In genomic region chr4:23333556-23333945, GRCh38 we compare ENCODE assay signal across 8 cellular contexts.
DNase-seq lines count a peak whose midpoint lies in the region; ATAC-seq and TF ChIP-seq lines count a peak whose summit lies in the region.

No MANE protein-coding gene starts in this region.

- peaks cover 37% of the 10 kb centered on the region for H3K4me1 Mint-ChIP-seq in activated naive CD8-positive, alpha-beta T cell treated with anti-CD3 and anti-CD28 coated beads, Interleukin-2, amount 50 U/mL, for 24 hours
- H3K4me1 Mint-ChIP-seq in endodermal cell = peaks cover 5% of the 10 kb centered on the region

- DNase-seq in Right ventricle myocardium inferior (ENCODE audit: missing footprints) = no peak
- no peak for DNase-seq in left ventricle myocardium inferior
- peak; percentile 54 for DNase-seq in HS-5 (ENCODE audit: low read depth)
- no peak for DNase-seq in activated naive CD8-positive, alpha-beta T cell treated with anti-CD3 and anti-CD28 coated beads, Interleukin-2, amount 50 U/mL, for 24 hours
- DNase-seq in endodermal cell = no peak
- no peak for DNase-seq in BE2C
- DNase-seq in DMS79 (lab: John Stamatoyannopoulos, UW) = no peak

- no peaks in the 10 kb centered on the region for H3K27me3 Mint-ChIP-seq in activated naive CD8-positive, alpha-beta T cell treated with anti-CD3 and anti-CD28 coated beads, Interleukin-2, amount 50 U/mL, for 24 hours
- H3K27me3 Mint-ChIP-seq in endodermal cell (ENCODE audit: insufficient read depth) = no peaks in the 10 kb centered on the region

- H3K4me1 ChIP-seq in left ventricle myocardium inferior = peaks cover 11% of the 10 kb centered on the region
- peaks cover 5 to 9% (median 6%) of the 10 kb centered on the region in 3 donors for H3K4me1 ChIP-seq in skeletal muscle tissue (ENCODE audit: control insufficient read depth in 3 of 3, insufficient read depth in 3 of 3, low read length in 3 of 3)
- no peaks in the 10 kb centered on the region for H3K4me1 ChIP-seq in endodermal cell (ENCODE audit: control insufficient read depth, insufficient read depth, low read length)
- no peaks in the 10 kb centered on the region for H3K4me1 ChIP-seq in BE2C

- H3K9ac ChIP-seq in skeletal muscle tissue (ENCODE audit: low read depth in 1 of 3, low read length in 3 of 3) (no peak overlapping the region), endodermal cell (ENCODE audit: extremely low read depth, low read length, poor library complexity, severe bottlenecking) (no peak overlapping the region)

- H3K27ac ChIP-seq in left ventricle myocardium inferior (replicated peaks) (no peak overlapping the region), skeletal muscle tissue (ENCODE audit: low read depth, low read length) (peak overlapping the region; percentile 52), endodermal cell (ENCODE audit: low read depth, low read length) (no peak overlapping the region)

- H3K4me3 ChIP-seq in left ventricle myocardium inferior (no peak overlapping the region), skeletal muscle tissue (ENCODE audit: low read length in 3 of 3) (peak overlapping the region in 1 of 3 donors; percentile 13), endodermal cell (ENCODE audit: low read length) (no peak overlapping the region), BE2C (ENCODE audit: low read depth, low read length) (no peak overlapping the region)

- no peaks in the 10 kb centered on the region for H3K36me3 Mint-ChIP-seq in activated naive CD8-positive, alpha-beta T cell treated with anti-CD3 and anti-CD28 coated beads, Interleukin-2, amount 50 U/mL, for 24 hours (ENCODE audit: low read depth)
- H3K36me3 Mint-ChIP-seq in endodermal cell (ENCODE audit: low read depth) = no peaks in the 10 kb centered on the region

- H3K36me3 ChIP-seq in left ventricle myocardium inferior (no peaks in the 10 kb centered on the region), skeletal muscle tissue (ENCODE audit: control insufficient read depth in 3 of 3, insufficient read depth in 3 of 3, low read length in 3 of 3) (no peaks in the 10 kb centered on the region), endodermal cell (ENCODE audit: control insufficient read depth, insufficient read depth, low read length) (no peaks in the 10 kb centered on the region), BE2C (no peaks in the 10 kb centered on the region)

- H3K9me3 ChIP-seq in left ventricle myocardium inferior (replicated peaks) = no peaks in the 10 kb centered on the region
- no peaks in the 10 kb centered on the region for H3K9me3 ChIP-seq in skeletal muscle tissue (ENCODE audit: control insufficient read depth in 3 of 3, low read length in 3 of 3)
- H3K9me3 ChIP-seq in endodermal cell (ENCODE audit: control insufficient read depth, low read length) = no peaks in the 10 kb centered on the region
- H3K9me3 ChIP-seq in BE2C = no peaks in the 10 kb centered on the region

- TF ChIP-seq CTCF in left ventricle myocardium inferior (IDR thresholded peaks at IDR 0.05; ENCODE audit: borderline replicate concordance) (no peak), endodermal cell (conservative IDR thresholded peaks at IDR 0.05) (no peak), BE2C (IDR thresholded peaks at IDR 0.05; ENCODE audit: low read depth, low read length) (no peak)

- H3K27me3 ChIP-seq in left ventricle myocardium inferior (ENCODE audit: low read depth) (no peaks in the 10 kb centered on the region), skeletal muscle tissue (ENCODE audit: control insufficient read depth in 3 of 3, insufficient read depth in 3 of 3, low read length in 3 of 3) (no peaks in the 10 kb centered on the region), endodermal cell (ENCODE audit: control insufficient read depth, insufficient read depth, low read length, poor library complexity, severe bottlenecking) (no peaks in the 10 kb centered on the region), BE2C (no peaks in the 10 kb centered on the region)

- 90 to 98% methylated on average over 2 to 4 of the region's 5 CpGs for WGBS in endodermal cell (ENCODE audit: insufficient coverage in 1 of 2, insufficient read length in 1 of 2), 2 experiments

- peak; percentile 77 for ATAC-seq in Right ventricle myocardium inferior
- ATAC-seq in activated naive CD8-positive, alpha-beta T cell treated with anti-CD3 and anti-CD28 coated beads, Interleukin-2, amount 50 U/mL, for 24 hours = peak; percentile 61

- intact Hi-C loops in Right ventricle myocardium inferior (cut with DNase I) (no loop called here), left ventricle myocardium inferior (cut with micrococcal nuclease) (no loop called here)

- peak overlapping the region; percentile 87 for H3K27ac Mint-ChIP-seq in activated naive CD8-positive, alpha-beta T cell treated with anti-CD3 and anti-CD28 coated beads, Interleukin-2, amount 50 U/mL, for 24 hours
- no peak overlapping the region for H3K27ac Mint-ChIP-seq in endodermal cell

- peaks cover 5% of the 10 kb centered on the region for H3K9me3 Mint-ChIP-seq in activated naive CD8-positive, alpha-beta T cell treated with anti-CD3 and anti-CD28 coated beads, Interleukin-2, amount 50 U/mL, for 24 hours
- no peaks in the 10 kb centered on the region for H3K9me3 Mint-ChIP-seq in endodermal cell

- peak overlapping the region; percentile 39 for H3K4me3 Mint-ChIP-seq in activated naive CD8-positive, alpha-beta T cell treated with anti-CD3 and anti-CD28 coated beads, Interleukin-2, amount 50 U/mL, for 24 hours
- no peak overlapping the region for H3K4me3 Mint-ChIP-seq in endodermal cell
